In genomic region chr10:90911133-90912048, GRCh38 we compare ENCODE assay signal across 2 cellular contexts.
A peak's percentile ranks its signal among the peaks of the same experiment; 100 is the strongest.
TF ChIP-seq lines count a peak whose summit lies in the region.

No MANE protein-coding gene starts in this region.

TF ChIP-seq in HCT116, 20 proteins besides CTCF, POLR2A, EP300 and RAD21:
- TF ChIP-seq YY1 (IDR thresholded peaks at IDR 0.05; ENCODE audit: extremely low read depth, insufficient replicate concordance, low read depth, low read length), result peak; percentile 20

TF ChIP-seq in neural cell, 6 proteins besides CTCF, POLR2A, EP300 and RAD21:
- TF ChIP-seq SMC3 (conservative IDR thresholded peaks at IDR 0.05; ENCODE audit: poor library complexity), result peak; percentile 99
TF ChIP-seq in neural cell: peak in this region for 1; not testable (repeated sequence) for 5.
